26 cellular contexts compared by ENCODE assay signal in the genomic region with DNA sequence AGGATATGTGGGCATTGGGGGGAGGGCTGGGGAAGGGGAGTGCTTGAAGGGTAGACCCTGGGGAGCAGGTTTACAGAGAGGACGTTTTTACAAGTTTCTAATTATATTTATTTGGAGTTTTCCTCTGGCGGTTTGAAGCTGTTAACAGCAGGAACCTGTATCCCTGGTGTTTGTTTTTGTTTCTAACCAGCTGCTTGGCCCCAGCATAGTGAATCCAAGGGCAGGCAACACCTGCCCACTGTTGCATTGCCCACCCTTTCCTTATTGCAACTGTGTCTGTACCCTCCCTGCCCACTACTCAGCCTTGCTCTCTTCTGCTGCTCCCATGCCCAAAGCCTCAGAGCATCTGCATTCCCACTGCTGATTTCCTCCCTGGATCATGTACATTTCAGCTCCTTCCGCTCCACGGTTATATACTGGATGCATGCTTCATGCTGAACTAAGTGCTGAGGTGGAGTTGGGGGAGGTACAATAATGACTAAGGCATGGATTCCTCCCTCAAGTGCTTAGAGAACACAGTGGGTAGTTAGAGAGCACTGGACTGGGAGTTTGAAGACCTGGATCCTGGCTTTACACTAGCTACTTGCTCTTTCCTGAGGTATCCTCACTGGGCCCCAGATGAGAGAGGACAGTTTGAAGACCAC. TPM values are rescaled to one million over a fixed set of nuclear protein-coding genes. Genes with fewer than 3 reads are reported as not detected.
DNase-seq lines count a peak whose midpoint lies in the region; TF ChIP-seq lines count a peak whose summit lies in the region.
"Had no signal": no experiment of that assay in that cellular context is flagged by ENCODE, and none has a peak within 500 bp of the region (broad histone marks: within the 10 kb centered on the region; RNA-seq: fewer than 3 reads in every experiment).

No MANE protein-coding gene starts in this region.

- WGBS in esophagus squamous epithelium, 2 donors, result 60 to 64% methylated on average over 4 of the region's 4 CpGs

- H3K9me3 ChIP-seq in BLaER1 (no peaks in the 10 kb centered on the region), esophagus squamous epithelium (no peaks in the 10 kb centered on the region)
- H3K9me3 ChIP-seq: sigmoid colon had no signal

- H3K4me3 ChIP-seq in BLaER1, result no peak overlapping the region
- H3K4me3 ChIP-seq in esophagus squamous epithelium, result no peak overlapping the region
- H3K4me3 ChIP-seq: hepatocyte, sigmoid colon had no signal

- no peaks in the 10 kb centered on the region for H3K36me3 ChIP-seq in BLaER1
- no peaks in the 10 kb centered on the region for H3K36me3 ChIP-seq in esophagus squamous epithelium
- H3K36me3 ChIP-seq: sigmoid colon had no signal

- peaks cover 38% of the 10 kb centered on the region for H3K4me1 ChIP-seq in BLaER1
- H3K4me1 ChIP-seq in esophagus squamous epithelium, result peaks cover 0 to 5% (median 5%) of the 10 kb centered on the region in 3 donors

- peak overlapping the region; percentile 77 for H3K4me2 ChIP-seq in BLaER1
- H3K4me2 ChIP-seq: hepatocyte had no signal

- no peak overlapping the region for H3K27ac ChIP-seq in BLaER1
- H3K27ac ChIP-seq in esophagus squamous epithelium, result no peak overlapping the region
- H3K27ac ChIP-seq: epithelial cell of prostate, hepatocyte, sigmoid colon had no signal

- DNase-seq in COR-L47 (lab: John Stamatoyannopoulos, UW), result peak; percentile 74
- DNase-seq in NCI-H2227 (lab: John Stamatoyannopoulos, UW; ENCODE audit: unreplicated experiment), result peak; percentile 33
- DNase-seq in left kidney (ENCODE audit: low read depth, low spot score), result peak; percentile 26
- DNase-seq in esophagus squamous epithelium (lab: John Stamatoyannopoulos, UW), result no peak
- no peak for DNase-seq in SIG-M5 treated with dmso at 0.1 percent for 504 hours (lab: John Stamatoyannopoulos, UW; ENCODE audit: unreplicated experiment)
- no peak for DNase-seq in stimulated activated CD4-positive, alpha-beta T cell treated with anti-CD3 and anti-CD28 coated beads, Interleukin-2, amount 100 ng/mL, for 48 hours
- DNase-seq: activated CD4-positive, alpha-beta T cell treated with anti-CD3 and anti-CD28 coated beads for 36 hours; activated naive CD4-positive, alpha-beta T cell treated with anti-CD3 and anti-CD28 coated beads, Interleukin-2, amount 50 U/mL, for 16 hours; activated T-cell treated with anti-CD3 and anti-CD28 coated beads, Interleukin-2, amount 50 U/mL, for 48 hours; anterior cingulate cortex; CD4-positive, CD25-positive, alpha-beta regulatory T cell; DMS79 treated with DMSO at 0.1 percent for 48 hours; foreskin fibroblast; immature natural killer cell; KBM-7; NCI-H2029; nephron progenitor cell; NK-92 treated with Interleukin-12 subunit alpha and Interleukin-12 subunit beta, amount 100 ng/mL, for 24 hours; SIG-M5; sigmoid colon; T-cell had no signal

- TF ChIP-seq CTCF in esophagus squamous epithelium (IDR thresholded peaks at IDR 0.05), result no peak

- peaks cover 39% of the 10 kb centered on the region for H3K27me3 ChIP-seq in BLaER1
- H3K27me3 ChIP-seq in esophagus squamous epithelium, result peaks cover 0 to 30% (median 3%) of the 10 kb centered on the region in 4 donors
- H3K27me3 ChIP-seq: hepatocyte had no signal

- no peak overlapping the region for H3K9ac ChIP-seq in BLaER1

- H4K20me1 ChIP-seq in BLaER1, result peaks cover 52% of the 10 kb centered on the region

- intact Hi-C loops in esophagus squamous epithelium (cut with DNase I), result no loop called here

- TF ChIP-seq POLR2A in esophagus squamous epithelium (IDR thresholded peaks at IDR 0.05), result no peak

RNA-seq across cellular contexts. Expression of a gene that starts 6.0 kb away (rescaled TPM):
- under 1 TPM in 2 of 4 donors, not detected in 2; 0.03 to 0.19 TPM for total RNA-seq in esophagus squamous epithelium
- total RNA-seq: activated CD4-positive, alpha-beta T cell treated with anti-CD3 and anti-CD28 coated beads for 36 hours; CD4-positive, CD25-positive, alpha-beta regulatory T cell; HT-29; mononuclear cell had no signal

RNA-seq across cellular contexts. Expression of a gene that starts 39.7 kb away (rescaled TPM):
- total RNA-seq in esophagus squamous epithelium, result 10 to 100 TPM; 10.1 to 25.0 (median 10.9) TPM

Comparison
In these comparisons a context has a peak if more than half of its experiments do, and no peak if none do; other contexts are left out.
1. DNase-seq: peak in COR-L47 (single experiment), NCI-H2227 (single experiment) and left kidney (single experiment); none in esophagus squamous epithelium (single experiment), SIG-M5 treated with dmso at 0.1 percent for 504 hours (single experiment) and stimulated activated CD4-positive, alpha-beta T cell treated with anti-CD3 and anti-CD28 coated beads, Interleukin-2, amount 100 ng/mL, for 48 hours (0 of 2).